ENCODE assay signal across 6 cellular contexts in genomic region chr7:144281981-144282380, GRCh38. TPM values are rescaled to one million over a fixed set of nuclear protein-coding genes. Genes with fewer than 3 reads are reported as not detected.
"Had no signal": no experiment of that assay in that cellular context is flagged by ENCODE, and none has a peak within 500 bp of the region (broad histone marks: within the 10 kb centered on the region; RNA-seq: fewer than 3 reads in every experiment).

No MANE protein-coding gene starts in this region.

RNA-seq across cellular contexts. Expression of gene CTAGE8, which starts 12.9 kb away (rescaled TPM):
- total RNA-seq: GM23248, H1, HFFc6, HT1080, IMR-90 had no signal
- polyA plus RNA-seq: GM23248, H1, IMR-90 had no signal

RNA-seq across cellular contexts. Expression of gene OR2A7, which starts 17.4 kb away (rescaled TPM):
- total RNA-seq: GM23248, HFFc6, HT1080, IMR-90 had no signal
- polyA plus RNA-seq: IMR-90 had no signal

RNA-seq across cellular contexts. Expression of gene OR2A1, which starts 30.2 kb away (rescaled TPM):
- total RNA-seq: H1, H9, HFFc6, HT1080, IMR-90 had no signal
- polyA plus RNA-seq: IMR-90 had no signal

RNA-seq across cellular contexts. Expression of gene OR2A42, which starts 42.6 kb away (rescaled TPM):
- total RNA-seq: H1, H9, HFFc6, HT1080, IMR-90 had no signal
- polyA plus RNA-seq: H1, IMR-90 had no signal
